9 cellular contexts compared by ENCODE assay signal in the genomic region with DNA sequence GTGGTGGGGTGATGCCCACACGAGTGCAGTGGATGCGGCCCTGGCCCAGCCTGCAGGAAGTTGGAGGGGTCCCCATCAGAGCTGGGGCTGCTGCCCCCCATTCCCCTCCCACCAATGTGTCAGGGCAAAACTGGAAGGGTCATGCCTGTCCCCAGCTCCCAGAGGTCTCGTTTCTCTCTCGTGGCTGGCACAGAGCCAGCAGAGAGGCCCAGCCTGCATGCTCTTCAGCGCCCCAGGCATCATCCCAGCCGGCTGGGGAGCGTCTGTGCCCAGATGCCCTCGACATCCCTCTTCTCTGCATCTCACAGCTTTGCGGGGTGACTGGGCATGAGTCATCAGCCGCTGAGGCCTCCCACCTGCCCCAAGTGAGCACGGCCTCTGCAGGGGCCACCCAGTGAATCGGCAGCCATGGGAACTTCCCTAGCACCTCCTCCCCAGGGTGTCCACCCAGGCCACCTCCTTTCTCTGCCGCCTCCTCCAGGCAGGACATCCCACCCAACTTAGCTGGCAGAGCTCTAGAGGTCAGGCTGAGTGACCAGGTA. TPM values are rescaled to one million over a fixed set of nuclear protein-coding genes. Genes with fewer than 3 reads are reported as not detected.
A peak's percentile ranks its signal among the peaks of the same experiment; 100 is the strongest.
DNase-seq lines count a peak whose midpoint lies in the region; ATAC-seq, FAIRE-seq and TF ChIP-seq lines count a peak whose summit lies in the region.
"Had no signal": no experiment of that assay in that cellular context is flagged by ENCODE, and none has a peak within 500 bp of the region (broad histone marks: within the 10 kb centered on the region; RNA-seq: fewer than 3 reads in every experiment).

No MANE protein-coding gene starts in this region.

- no peaks in the 10 kb centered on the region for H3K9me3 ChIP-seq in breast epithelium

- H3K27ac ChIP-seq in breast epithelium, result peak overlapping the region; percentile 17 to 23

- TF ChIP-seq POLR2A in breast epithelium (IDR thresholded peaks at IDR 0.05), result no peak

- peak; percentile 5 to 17 for DNase-seq in NOMO-1 (lab: John Stamatoyannopoulos, UW; ENCODE audit: unreplicated experiment in 2 of 2)
- no peak for DNase-seq in NOMO-1 treated with dmso at 0.1 percent for 144 hours (lab: John Stamatoyannopoulos, UW; ENCODE audit: unreplicated experiment)
- DNase-seq in NCI-H69 (lab: John Stamatoyannopoulos, UW), result peak; percentile 91
- no peak for DNase-seq in breast epithelium (ENCODE audit: low spot score in 2 of 2)
- peak; percentile 77 for DNase-seq in stimulated activated CD4-positive, alpha-beta T cell treated with anti-CD3 and anti-CD28 coated beads, Interleukin-15, amount 100 ng/mL, for 24 hours
- DNase-seq in frontal cortex (ENCODE audit: low spot score in 2 of 2), result no peak
- no peak for DNase-seq in NCI-H2196 treated with DMSO at 0.1 percent for 48 hours (lab: John Stamatoyannopoulos, UW; ENCODE audit: unreplicated experiment)

- no peak for FAIRE-seq in frontal cortex (lab: Jason Lieb, UNC)
- FAIRE-seq: D721Med had no signal

- no peaks in the 10 kb centered on the region for H3K36me3 ChIP-seq in breast epithelium

- intact Hi-C loops in breast epithelium (cut with DNase I; ENCODE audit: low total_unique reads), result no loop called here

- no peak overlapping the region for H3K4me3 ChIP-seq in breast epithelium

- TF ChIP-seq CTCF in breast epithelium (IDR thresholded peaks at IDR 0.05), result no peak

- peaks cover 5 to 12% of the 10 kb centered on the region in 2 donors for H3K4me1 ChIP-seq in breast epithelium

- no peak for ATAC-seq in GM18502 (IDR thresholded peaks at IDR 0.05; ENCODE audit: poor library complexity, unreplicated experiment)

- no peaks in the 10 kb centered on the region for H3K27me3 ChIP-seq in breast epithelium

RNA-seq across cellular contexts. Expression of a gene that starts 9.8 kb away (rescaled TPM):
- total RNA-seq in breast epithelium (10 to 100 TPM; 50.7 to 85.9 (median 75.2) TPM), frontal cortex (22.8 TPM)

RNA-seq across cellular contexts. Expression of a gene that starts 34.1 kb away (rescaled TPM):
- 1 to 10 TPM in 2 of 3 donors, not detected in 1; 1.3 to 1.8 TPM for total RNA-seq in breast epithelium
- total RNA-seq in frontal cortex, result not detected

RNA-seq across cellular contexts. Expression of a gene that starts 50.3 kb away (rescaled TPM):
- 10 to 100 TPM; 11.5 to 23.9 (median 16.2) TPM for total RNA-seq in breast epithelium
- total RNA-seq in frontal cortex, result 4.9 TPM

RNA-seq across cellular contexts. Expression of a gene that starts 54.4 kb away (rescaled TPM):
- total RNA-seq in breast epithelium (10 to 100 TPM; 10.2 to 22.6 (median 17.3) TPM), frontal cortex (2.0 TPM)

Comparison
In these comparisons a context has a peak if more than half of its experiments do, and no peak if none do; other contexts are left out.
1. DNase-seq: peak in NOMO-1 (2 of 2), NCI-H69 (single experiment) and stimulated activated CD4-positive, alpha-beta T cell treated with anti-CD3 and anti-CD28 coated beads, Interleukin-15, amount 100 ng/mL, for 24 hours (single experiment); none in NOMO-1 treated with dmso at 0.1 percent for 144 hours (single experiment), breast epithelium (0 of 2), frontal cortex (0 of 2) and NCI-H2196 treated with DMSO at 0.1 percent for 48 hours (single experiment).